In the genomic region with DNA sequence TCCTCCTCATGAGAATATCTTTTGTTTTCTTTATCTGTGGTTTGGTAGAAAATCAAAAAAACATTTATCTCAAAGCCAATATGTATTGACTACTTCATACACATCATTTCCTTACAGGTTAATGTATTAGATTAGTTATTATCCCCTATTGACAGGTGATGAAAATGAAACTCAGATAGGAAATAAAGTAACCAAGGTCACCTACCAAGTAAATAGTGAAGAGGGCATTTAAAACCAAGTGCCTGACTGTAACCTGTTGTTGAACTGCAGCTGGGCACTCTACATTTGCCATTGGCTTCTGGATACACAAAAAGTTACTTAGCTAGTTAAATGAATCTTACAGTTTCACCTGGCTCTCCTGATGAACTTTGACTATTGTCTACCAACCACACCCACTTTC, we compare ENCODE assay signal across 35 cellular contexts.
"Had no signal": no experiment of that assay in that cellular context is flagged by ENCODE, and none has a peak within 500 bp of the region (broad histone marks: within the 10 kb centered on the region; RNA-seq: fewer than 3 reads in every experiment).

No MANE protein-coding gene starts in this region.

- H3K36me3 Mint-ChIP-seq: activated CD8-positive, alpha-beta memory T cell treated with anti-CD3 and anti-CD28 coated beads, Interleukin-2, amount 10 ng/mL, durations not matched to agents 7 days and 5 days; activated naive CD4-positive, alpha-beta T cell treated with anti-CD3 and anti-CD28 coated beads, Interleukin-2, amount 50 U/mL, for 72 hours; activated naive CD8-positive, alpha-beta T cell treated with anti-CD3 and anti-CD28 coated beads for 36 hours; WTC11 had no signal

- ATAC-seq: activated CD4-positive, alpha-beta T cell treated with anti-CD3 and anti-CD28 coated beads for 36 hours; activated CD4-positive, CD25-positive, alpha-beta regulatory T cell treated with anti-CD3 and anti-CD28 coated beads, Interleukin-2, amount 50 U/mL, for 24 hours; activated CD8-positive, alpha-beta memory T cell treated with anti-CD3 and anti-CD28 coated beads, Interleukin-2, amount 10 ng/mL, durations not matched to agents 7 days and 5 days; activated CD8-positive, alpha-beta T cell treated with anti-CD3 and anti-CD28 coated beads, Interleukin-2, amount 10 ng/mL, durations not matched to agents 7 days and 5 days; activated naive CD4-positive, alpha-beta T cell treated with anti-CD3 and anti-CD28 coated beads, Interleukin-2, amount 50 U/mL, for 72 hours; body of pancreas; WTC11 had no signal

- H3K27ac Mint-ChIP-seq: activated CD4-positive, alpha-beta memory T cell treated with anti-CD3 and anti-CD28 coated beads, Interleukin-2, amount 10 ng/mL, durations not matched to agents 7 days and 5 days; activated CD4-positive, alpha-beta T cell treated with anti-CD3 and anti-CD28 coated beads for 36 hours; activated CD4-positive, alpha-beta T cell treated with anti-CD3 and anti-CD28 coated beads, Interleukin-2, amount 10 ng/mL, durations not matched to agents 7 days and 5 days; activated CD8-positive, alpha-beta memory T cell treated with anti-CD3 and anti-CD28 coated beads, Interleukin-2, amount 10 ng/mL, durations not matched to agents 7 days and 5 days; activated CD8-positive, alpha-beta T cell treated with anti-CD3 and anti-CD28 coated beads, Interleukin-2, amount 10 ng/mL, durations not matched to agents 7 days and 5 days; activated naive CD4-positive, alpha-beta T cell treated with anti-CD3 and anti-CD28 coated beads for 36 hours; activated naive CD4-positive, alpha-beta T cell treated with anti-CD3 and anti-CD28 coated beads, Interleukin-2, amount 50 U/mL, for 72 hours; activated naive CD8-positive, alpha-beta T cell treated with anti-CD3 and anti-CD28 coated beads for 36 hours; activated T-cell treated with anti-CD3 and anti-CD28 coated beads, Interleukin-2, amount 50 U/mL, for 24 hours; activated T-helper 2 cell treated with anti-CD3 and anti-CD28 coated beads, Interferon-gamma antibody, Interleukin-2, Interleukin-4, amounts not matched to agents 10 μg/mL and 5 μg/mL and 100 μg/mL, durations not matched to agents 14 hours and 24 hours and 36 hours; T-helper 2 cell treated with Interferon-gamma antibody and Interleukin-4, amounts not matched to agents 5 μg/mL and 100 μg/mL, for 36 hours; WTC11 had no signal

- H3K4me3 Mint-ChIP-seq: activated CD4-positive, alpha-beta memory T cell treated with anti-CD3 and anti-CD28 coated beads, Interleukin-2, amount 10 ng/mL, durations not matched to agents 7 days and 5 days; activated CD4-positive, alpha-beta T cell treated with anti-CD3 and anti-CD28 coated beads for 36 hours; activated CD4-positive, alpha-beta T cell treated with anti-CD3 and anti-CD28 coated beads, Interleukin-2, amount 10 ng/mL, durations not matched to agents 7 days and 5 days; activated CD8-positive, alpha-beta memory T cell treated with anti-CD3 and anti-CD28 coated beads, Interleukin-2, amount 10 ng/mL, durations not matched to agents 7 days and 5 days; activated CD8-positive, alpha-beta T cell treated with anti-CD3 and anti-CD28 coated beads, Interleukin-2, amount 10 ng/mL, durations not matched to agents 7 days and 5 days; activated naive CD4-positive, alpha-beta T cell treated with anti-CD3 and anti-CD28 coated beads for 36 hours; activated naive CD8-positive, alpha-beta T cell treated with anti-CD3 and anti-CD28 coated beads for 36 hours; activated T-cell treated with anti-CD3 and anti-CD28 coated beads, Interleukin-2, amount 50 U/mL, for 24 hours; T-helper 2 cell treated with Interferon-gamma antibody and Interleukin-4, amounts not matched to agents 5 μg/mL and 100 μg/mL, for 36 hours; WTC11 had no signal

- H3K9me3 Mint-ChIP-seq: activated CD4-positive, alpha-beta memory T cell treated with anti-CD3 and anti-CD28 coated beads, Interleukin-2, amount 10 ng/mL, durations not matched to agents 7 days and 5 days; activated CD4-positive, alpha-beta T cell treated with anti-CD3 and anti-CD28 coated beads, Interleukin-2, amount 10 ng/mL, durations not matched to agents 7 days and 5 days; activated naive CD4-positive, alpha-beta T cell treated with anti-CD3 and anti-CD28 coated beads for 36 hours; activated naive CD4-positive, alpha-beta T cell treated with anti-CD3 and anti-CD28 coated beads, Interleukin-2, amount 50 U/mL, for 72 hours; activated naive CD8-positive, alpha-beta T cell treated with anti-CD3 and anti-CD28 coated beads for 36 hours; activated T-cell treated with anti-CD3 and anti-CD28 coated beads, Interleukin-2, amount 50 U/mL, for 24 hours; activated T-helper 2 cell treated with anti-CD3 and anti-CD28 coated beads, Interferon-gamma antibody, Interleukin-2, Interleukin-4, amounts not matched to agents 10 μg/mL and 5 μg/mL and 100 μg/mL, durations not matched to agents 14 hours and 24 hours and 36 hours; T-helper 2 cell treated with Interferon-gamma antibody and Interleukin-4, amounts not matched to agents 5 μg/mL and 100 μg/mL, for 36 hours; WTC11 had no signal

- DNase-seq: activated CD4-positive, alpha-beta memory T cell treated with anti-CD3 and anti-CD28 coated beads, Interleukin-2, amount 10 ng/mL, durations not matched to agents 7 days and 5 days; activated CD4-positive, alpha-beta T cell treated with anti-CD3 and anti-CD28 coated beads for 1 hour; activated CD4-positive, alpha-beta T cell treated with anti-CD3 and anti-CD28 coated beads for 36 hours; activated CD4-positive, alpha-beta T cell treated with anti-CD3 and anti-CD28 coated beads for 48 hours; activated CD4-positive, alpha-beta T cell treated with anti-CD3 and anti-CD28 coated beads, Interleukin-2, amount 10 ng/mL, durations not matched to agents 7 days and 5 days; activated CD4-positive, alpha-beta T cell treated with anti-CD3 and anti-CD28 coated beads, Interleukin-2, amount 50 U/mL, for 48 hours; activated CD4-positive, CD25-positive, alpha-beta regulatory T cell; activated CD8-positive, alpha-beta memory T cell treated with anti-CD3 and anti-CD28 coated beads for 24 hours; activated CD8-positive, alpha-beta memory T cell treated with anti-CD3 and anti-CD28 coated beads, Interleukin-2, amount 10 ng/mL, durations not matched to agents 7 days and 5 days; activated CD8-positive, alpha-beta memory T cell treated with anti-CD3 and anti-CD28 coated beads, Interleukin-2, amount 50 U/mL, for 48 hours; activated CD8-positive, alpha-beta T cell treated with anti-CD3 and anti-CD28 coated beads, Interleukin-2, amount 10 ng/mL, durations not matched to agents 7 days and 5 days; activated effector memory CD4-positive, alpha-beta T cell treated with Interleukin-2 at 50 U/mL for 16 hours; activated gamma-delta T cell; activated naive CD4-positive, alpha-beta T cell; activated naive CD4-positive, alpha-beta T cell treated with anti-CD3 and anti-CD28 coated beads for 36 hours; activated naive CD4-positive, alpha-beta T cell treated with anti-CD3 and anti-CD28 coated beads, Interleukin-2, amount 50 U/mL, for 16 hours; activated naive CD8-positive, alpha-beta T cell treated with anti-CD3 and anti-CD28 coated beads for 36 hours; activated T-cell treated with anti-CD3 and anti-CD28 coated beads, Interleukin-2, amount 50 U/mL, for 24 hours; activated T-cell treated with anti-CD3 and anti-CD28 coated beads, Interleukin-2, amount 50 U/mL, for 48 hours; adrenal gland; amniotic stem cell; aorta; body of pancreas; brain microvascular endothelial cell; central memory CD4-positive, alpha-beta T cell; T-helper 2 cell; T-helper 9 cell; WERI-Rb-1 had no signal

- H3K27me3 Mint-ChIP-seq: activated CD4-positive, alpha-beta memory T cell treated with anti-CD3 and anti-CD28 coated beads, Interleukin-2, amount 10 ng/mL, durations not matched to agents 7 days and 5 days; activated CD4-positive, alpha-beta T cell treated with anti-CD3 and anti-CD28 coated beads, Interleukin-2, amount 10 ng/mL, durations not matched to agents 7 days and 5 days; activated CD8-positive, alpha-beta memory T cell treated with anti-CD3 and anti-CD28 coated beads, Interleukin-2, amount 10 ng/mL, durations not matched to agents 7 days and 5 days had no signal

- H3K36me3 ChIP-seq: adrenal gland, brain microvascular endothelial cell, breast epithelium, WERI-Rb-1 had no signal

- H3K27me3 ChIP-seq: adrenal gland, body of pancreas, brain microvascular endothelial cell, breast epithelium had no signal

- H3K9me3 ChIP-seq: adrenal gland, body of pancreas, breast epithelium had no signal

- H3K4me3 ChIP-seq: adrenal gland, body of pancreas, breast epithelium, coronary artery had no signal

- H3K27ac ChIP-seq: adrenal gland, body of pancreas, brain microvascular endothelial cell, breast epithelium, coronary artery, WERI-Rb-1 had no signal

- H3K4me1 Mint-ChIP-seq: activated CD4-positive, alpha-beta memory T cell treated with anti-CD3 and anti-CD28 coated beads, Interleukin-2, amount 10 ng/mL, durations not matched to agents 7 days and 5 days; activated CD4-positive, alpha-beta T cell treated with anti-CD3 and anti-CD28 coated beads for 36 hours; activated CD4-positive, alpha-beta T cell treated with anti-CD3 and anti-CD28 coated beads, Interleukin-2, amount 10 ng/mL, durations not matched to agents 7 days and 5 days; activated CD8-positive, alpha-beta memory T cell treated with anti-CD3 and anti-CD28 coated beads, Interleukin-2, amount 10 ng/mL, durations not matched to agents 7 days and 5 days; activated naive CD8-positive, alpha-beta T cell treated with anti-CD3 and anti-CD28 coated beads for 36 hours had no signal

- H3K4me1 ChIP-seq: adrenal gland, body of pancreas, breast epithelium had no signal
